Comparison of ENCODE assay signal across 16 cellular contexts in the genomic region with DNA sequence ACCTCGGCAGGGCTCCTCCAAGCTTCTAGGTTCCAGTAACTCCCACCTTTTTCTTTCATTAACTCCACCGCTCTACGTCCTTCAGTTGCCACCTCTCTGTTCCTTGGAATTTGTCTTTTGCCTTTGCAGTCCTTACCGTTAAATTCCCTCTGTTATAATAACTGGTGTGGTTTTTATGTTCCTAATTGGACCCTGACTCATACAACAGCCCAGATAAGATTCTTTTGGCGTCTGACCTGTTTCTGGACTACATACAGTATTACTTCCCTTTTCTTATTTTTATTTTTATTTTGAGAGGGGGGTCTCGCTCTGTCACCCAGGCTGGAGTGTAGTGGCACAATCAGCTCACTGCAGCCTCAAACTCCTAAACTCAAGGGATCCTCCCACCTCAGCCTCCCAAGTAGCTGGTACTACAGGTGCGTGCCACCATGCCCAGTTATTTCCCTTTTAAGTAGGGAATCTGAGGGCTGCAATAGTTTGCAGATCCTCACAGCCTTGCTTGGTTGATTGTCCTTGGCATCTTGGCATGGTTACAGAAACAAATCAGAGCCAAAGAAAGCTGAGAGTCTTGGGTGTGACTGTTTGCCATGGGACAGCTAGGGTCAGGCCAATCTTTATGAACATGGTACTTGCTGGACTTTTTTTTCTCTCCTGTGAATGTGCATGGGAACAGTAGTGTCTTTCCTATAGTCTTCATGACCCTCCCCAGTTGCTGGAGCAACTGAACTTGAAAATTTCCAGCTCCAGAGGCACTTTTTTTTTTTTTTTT. TPM values are rescaled to one million over a fixed set of nuclear protein-coding genes. Genes with fewer than 3 reads are reported as not detected.
DNase-seq lines count a peak whose midpoint lies in the region; ATAC-seq and TF ChIP-seq lines count a peak whose summit lies in the region.
"Had no signal": no experiment of that assay in that cellular context is flagged by ENCODE, and none has a peak within 500 bp of the region (broad histone marks: within the 10 kb centered on the region; RNA-seq: fewer than 3 reads in every experiment).

No MANE protein-coding gene starts in this region.

- POLR2A ChIA-PET in activated B cell treated with CpG ODN at 0.5 μM for 24 hours (lab: Charles Lee), result interaction anchor here (0.9 kb wide), 1 partner anchor 41 kb away, joined by 3 read pairs; a partner anchor contains a TSS

- H3K79me2 ChIP-seq in KMS-11 (ENCODE audit: insufficient read depth, low read depth), result no peaks in the 10 kb centered on the region

- no peak overlapping the region for H3K4me3 ChIP-seq in BLaER1 treated with 17β-estradiol and CSF1 and Interleukin-3, amounts not matched to agents 10 nM and 100 nM
- H3K4me3 ChIP-seq in KMS-11 (IDR thresholded peaks at IDR 0.05; ENCODE audit: insufficient read depth, low read depth, low read length) (no peak overlapping the region), neuronal stem cell (ENCODE audit: low read length in 2 of 2) (no peak overlapping the region)
- H3K4me3 ChIP-seq: cardiac muscle cell, SJSA1 had no signal

- ATAC-seq in activated B cell treated with CpG ODN at 0.5 μM for 24 hours (ENCODE audit: low read depth), result peak; percentile 42
- no peak for ATAC-seq in HG03432 (IDR thresholded peaks at IDR 0.05; ENCODE audit: unreplicated experiment)
- no peak for ATAC-seq in HG02840 (IDR thresholded peaks at IDR 0.05; ENCODE audit: low FRiP score, unreplicated experiment)

- H3K79me1 ChIP-seq in neuronal stem cell (ENCODE audit: low read depth, low read length), result no peaks in the 10 kb centered on the region

- H2AK5ac ChIP-seq in neuronal stem cell (ENCODE audit: low read depth, low read length), result no peak overlapping the region

- H2AFZ ChIP-seq in KMS-11 (ENCODE audit: low read depth) (peak overlapping the region; percentile 89; the same call in 1 of the 2 replicates), neuronal stem cell (ENCODE audit: low read length) (no peak overlapping the region)

- H3K27ac Mint-ChIP-seq in activated B cell treated with CpG ODN at 0.5 μM for 24 hours, result no peak overlapping the region
- H3K27ac Mint-ChIP-seq: activated naive CD8-positive, alpha-beta T cell treated with anti-CD3 and anti-CD28 coated beads, Interleukin-2, amount 10 ng/mL, durations not matched to agents 7 days and 5 days had no signal

- H3K27ac ChIP-seq in BLaER1 treated with 17β-estradiol and CSF1 and Interleukin-3, amounts not matched to agents 10 nM and 100 nM, result no peak overlapping the region
- H3K27ac ChIP-seq in KMS-11 (no peak overlapping the region), neuronal stem cell (replicated peaks; ENCODE audit: low read length) (no peak overlapping the region)
- H3K27ac ChIP-seq: cardiac muscle cell, heart right ventricle, right atrium auricular region, SJSA1 had no signal

- peak overlapping the region; percentile 46 for H2BK15ac ChIP-seq in neuronal stem cell (ENCODE audit: low read length)

- H3K27me3 Mint-ChIP-seq in activated B cell treated with CpG ODN at 0.5 μM for 24 hours, result peaks cover 2% of the 10 kb centered on the region

- H3K36me3 ChIP-seq in BLaER1 treated with 17β-estradiol and CSF1 and Interleukin-3, amounts not matched to agents 10 nM and 100 nM, result no peaks in the 10 kb centered on the region
- no peaks in the 10 kb centered on the region for H3K36me3 ChIP-seq in KMS-11 (ENCODE audit: insufficient read depth)
- H3K36me3 ChIP-seq in neuronal stem cell (replicated peaks in 1 of 2; ENCODE audit: control insufficient read depth in 2 of 2, insufficient read depth in 2 of 2, low read length in 2 of 2), result no peaks in the 10 kb centered on the region
- H3K36me3 ChIP-seq: cardiac muscle cell, heart right ventricle, right atrium auricular region, SJSA1 had no signal

- H3K4me2 ChIP-seq in BLaER1 treated with 17β-estradiol and CSF1 and Interleukin-3, amounts not matched to agents 10 nM and 100 nM, result peak overlapping the region; percentile 40 to 88 (median 70)
- H3K4me2 ChIP-seq in KMS-11 (peak overlapping the region; percentile 46; the same call in 1 of the 2 replicates), neuronal stem cell (ENCODE audit: insufficient read depth, low read length, poor library complexity, severe bottlenecking) (no peak overlapping the region)

- H4K91ac ChIP-seq in neuronal stem cell (ENCODE audit: low read depth, low read length, poor library complexity), result no peak overlapping the region

- no peak overlapping the region for H3K23ac ChIP-seq in neuronal stem cell (ENCODE audit: low read depth, low read length, poor library complexity)

- peak overlapping the region; percentile 28 for H3K4me3 Mint-ChIP-seq in activated B cell treated with CpG ODN at 0.5 μM for 24 hours
- H3K4me3 Mint-ChIP-seq: activated naive CD8-positive, alpha-beta T cell treated with anti-CD3 and anti-CD28 coated beads, Interleukin-2, amount 10 ng/mL, durations not matched to agents 7 days and 5 days had no signal

- peaks cover 9% of the 10 kb centered on the region for H3K4me1 Mint-ChIP-seq in activated B cell treated with CpG ODN at 0.5 μM for 24 hours

- H2BK12ac ChIP-seq in neuronal stem cell (ENCODE audit: low read length), result no peak overlapping the region

- H3K4ac ChIP-seq in neuronal stem cell (ENCODE audit: low read length), result no peak overlapping the region

- no peaks in the 10 kb centered on the region for H3K36me3 Mint-ChIP-seq in activated B cell treated with CpG ODN at 0.5 μM for 24 hours (ENCODE audit: low read depth)
- H3K36me3 Mint-ChIP-seq: activated naive CD8-positive, alpha-beta T cell treated with anti-CD3 and anti-CD28 coated beads, Interleukin-2, amount 10 ng/mL, durations not matched to agents 7 days and 5 days had no signal

- no peak overlapping the region for H3K14ac ChIP-seq in neuronal stem cell (ENCODE audit: low read length)

- TF ChIP-seq CTCF in KMS-11 (conservative IDR thresholded peaks at IDR 0.05; ENCODE audit: low read depth, low read length) (no peak), activated B cell treated with CpG ODN at 0.5 μM for 24 hours (IDR thresholded peaks at IDR 0.05) (no peak)

- DNase-seq in activated B cell treated with CpG ODN at 0.5 μM for 24 hours (no peak), neuronal stem cell (ENCODE audit: low spot score) (no peak), EL (no peak)
- DNase-seq in NK-92 treated with Interleukin-12 subunit alpha and Interleukin-12 subunit beta, amount 100 ng/mL, for 24 hours (lab: John Stamatoyannopoulos, UW), result no peak

- 0 out of 22 replicates have a peak, but pooled peaks cover 0 to 4% (median 0%) of the 10 kb centered on the region in 11 experiments for H3K9me3 ChIP-seq in BLaER1 treated with 17β-estradiol and CSF1 and Interleukin-3, amounts not matched to agents 10 nM and 100 nM (replicated peaks in 1 of 11)
- H3K9me3 ChIP-seq in neuronal stem cell (replicated peaks in 1 of 2; ENCODE audit: control insufficient read depth in 2 of 2, insufficient read depth in 1 of 2, low read depth in 1 of 2, low read length in 2 of 2), result no peaks in the 10 kb centered on the region
- H3K9me3 ChIP-seq: heart right ventricle, right atrium auricular region, SJSA1 had no signal

- H4K20me1 ChIP-seq in BLaER1 treated with 17β-estradiol and CSF1 and Interleukin-3, amounts not matched to agents 10 nM and 100 nM, result no peaks in the 10 kb centered on the region
- H4K20me1 ChIP-seq in KMS-11 (ENCODE audit: insufficient read depth), result no peaks in the 10 kb centered on the region

- CTCF ChIA-PET in activated B cell treated with CpG ODN at 0.5 μM for 24 hours (lab: Charles Lee), result interaction anchor here (1.2 to 2.0 kb wide), 3 partner anchors 19 to 109 kb away, joined by 4 to 11 read pairs (median 4); a partner anchor contains a TSS

- H4K8ac ChIP-seq in neuronal stem cell (ENCODE audit: low read depth, low read length), result no peak overlapping the region

- H3K9ac ChIP-seq in BLaER1 treated with 17β-estradiol and CSF1 and Interleukin-3, amounts not matched to agents 10 nM and 100 nM, result no peak overlapping the region
- no peak overlapping the region for H3K9ac ChIP-seq in KMS-11
- no peak overlapping the region for H3K9ac ChIP-seq in neuronal stem cell (ENCODE audit: low read depth, low read length, poor library complexity)

- no peaks in the 10 kb centered on the region for H3K27me3 ChIP-seq in BLaER1 treated with 17β-estradiol and CSF1 and Interleukin-3, amounts not matched to agents 10 nM and 100 nM
- no peaks in the 10 kb centered on the region for H3K27me3 ChIP-seq in KMS-11 (ENCODE audit: insufficient read depth, low read depth)
- H3K27me3 ChIP-seq in neuronal stem cell (ENCODE audit: control insufficient read depth in 3 of 3, insufficient read depth in 3 of 3, low read depth in 1 of 3, low read length in 3 of 3), result peaks cover 0 to 76% (median 4%) of the 10 kb centered on the region in 3 experiments
- H3K27me3 ChIP-seq: right atrium auricular region, SJSA1 had no signal

- no peaks in the 10 kb centered on the region for H3K9me3 Mint-ChIP-seq in activated B cell treated with CpG ODN at 0.5 μM for 24 hours
- H3K9me3 Mint-ChIP-seq: activated naive CD8-positive, alpha-beta T cell treated with anti-CD3 and anti-CD28 coated beads, Interleukin-2, amount 10 ng/mL, durations not matched to agents 7 days and 5 days; activated T-cell treated with anti-CD3 and anti-CD28 coated beads, Interleukin-2, amount 50 U/mL, for 4 hours had no signal

- H2BK120ac ChIP-seq in neuronal stem cell (ENCODE audit: low read depth, low read length), result no peak overlapping the region

- H3K4me1 ChIP-seq in BLaER1 treated with 17β-estradiol and CSF1 and Interleukin-3, amounts not matched to agents 10 nM and 100 nM, result peaks cover 7 to 27% (median 12%) of the 10 kb centered on the region in 10 experiments; a peak in 19 of 20 replicates
- H3K4me1 ChIP-seq in KMS-11 (ENCODE audit: low read depth, poor library complexity, severe bottlenecking) (peaks cover 27% of the 10 kb centered on the region), neuronal stem cell (ENCODE audit: control insufficient read depth in 2 of 2, insufficient read depth in 1 of 2, low read depth in 1 of 2, low read length in 2 of 2) (no peaks in the 10 kb centered on the region)

- intact Hi-C loops in activated B cell treated with CpG ODN at 0.5 μM for 24 hours (cut with micrococcal nuclease), result loop anchor here (5.0 kb wide), 1 partner anchor 112 kb away; a partner anchor contains a TSS

- no peak overlapping the region for H3K18ac ChIP-seq in neuronal stem cell (ENCODE audit: low read length)

- H2BK5ac ChIP-seq in neuronal stem cell (ENCODE audit: low read length), result no peak overlapping the region

- no CpG with 5 or more reads among the region's 7 CpGs for WGBS in neuronal stem cell (ENCODE audit: extremely low coverage in 2 of 2, insufficient read length in 2 of 2, insufficient replicate concordance in 1 of 2), 2 donors

RNA-seq across cellular contexts. Expression of a gene that starts 21.9 kb away (rescaled TPM):
- total RNA-seq in activated B cell treated with CpG ODN at 0.5 μM for 24 hours, result 0.07 TPM in 1 of 2 replicates, not detected in the other
- polyA plus RNA-seq in neuronal stem cell (2013, experiment 1 of 2), result 0.01 TPM
- not detected for polyA plus RNA-seq in neuronal stem cell (2013, experiment 2 of 2)
- total RNA-seq: activated naive CD8-positive, alpha-beta T cell treated with anti-CD3 and anti-CD28 coated beads, Interleukin-2, amount 10 ng/mL, durations not matched to agents 7 days and 5 days; activated T-cell treated with anti-CD3 and anti-CD28 coated beads, Interleukin-2, amount 50 U/mL, for 4 hours; cardiac muscle cell; right atrium auricular region; SJSA1 had no signal
- polyA plus RNA-seq: cardiac muscle cell, keratinocyte had no signal

RNA-seq across cellular contexts. Expression of a gene that starts 31.5 kb away (rescaled TPM):
- total RNA-seq in activated B cell treated with CpG ODN at 0.5 μM for 24 hours, result not detected in 2 replicates
- polyA plus RNA-seq in neuronal stem cell (2013, experiment 1 of 2), result not detected
- not detected for polyA plus RNA-seq in neuronal stem cell (2013, experiment 2 of 2)
- total RNA-seq: activated naive CD8-positive, alpha-beta T cell treated with anti-CD3 and anti-CD28 coated beads, Interleukin-2, amount 10 ng/mL, durations not matched to agents 7 days and 5 days; activated T-cell treated with anti-CD3 and anti-CD28 coated beads, Interleukin-2, amount 50 U/mL, for 4 hours; cardiac muscle cell; heart right ventricle; mesenteric fat pad; right atrium auricular region; SJSA1 had no signal
- polyA plus RNA-seq: cardiac muscle cell, heart right ventricle, keratinocyte had no signal

RNA-seq across cellular contexts. Expression of a gene that starts 36.3 kb away (rescaled TPM):
- total RNA-seq in activated B cell treated with CpG ODN at 0.5 μM for 24 hours, result 38.6 and 38.7 TPM in 2 replicates
- 31.0 TPM for polyA plus RNA-seq in neuronal stem cell (2013, experiment 1 of 2)
- polyA plus RNA-seq in neuronal stem cell (2013, experiment 2 of 2), result 31.5 TPM

RNA-seq across cellular contexts. Expression of a gene that starts 41.1 kb away (rescaled TPM):
- total RNA-seq in activated B cell treated with CpG ODN at 0.5 μM for 24 hours, result 73.9 and 77.2 TPM in 2 replicates
- polyA plus RNA-seq in neuronal stem cell (2013, experiment 1 of 2), result 159 TPM
- polyA plus RNA-seq in neuronal stem cell (2013, experiment 2 of 2), result 154 TPM

RNA-seq across cellular contexts. Expression of a gene that starts 41.3 kb away (rescaled TPM):
- 53.2 and 69.9 TPM in 2 replicates for total RNA-seq in activated B cell treated with CpG ODN at 0.5 μM for 24 hours
- 29.5 TPM for polyA plus RNA-seq in neuronal stem cell (2013, experiment 1 of 2)
- polyA plus RNA-seq in neuronal stem cell (2013, experiment 2 of 2), result 28.8 TPM
